Comparison of ENCODE assay signal across 11 cellular contexts in genomic region chrX:153411988-153412574, GRCh38. TPM values are rescaled to one million over a fixed set of nuclear protein-coding genes. Genes with fewer than 3 reads are reported as not detected.
DNase-seq lines count a peak whose midpoint lies in the region; ATAC-seq, FAIRE-seq and TF ChIP-seq lines count a peak whose summit lies in the region.
"Had no signal": no experiment of that assay in that cellular context is flagged by ENCODE, and none has a peak within 500 bp of the region (broad histone marks: within the 10 kb centered on the region; RNA-seq: fewer than 3 reads in every experiment).

No MANE protein-coding gene starts in this region.

- no peak overlapping the region for H3K27ac ChIP-seq in CD4-positive, CD25-positive, alpha-beta regulatory T cell (ENCODE audit: insufficient read depth, low read length, poor library complexity, severe bottlenecking)
- no peak overlapping the region for H3K27ac ChIP-seq in K562 (ENCODE audit: extremely low read depth, low read depth, low read length)
- no peak overlapping the region for H3K27ac ChIP-seq in small intestine (ENCODE audit: low read depth in 1 of 2, low read length in 1 of 2)
- H3K27ac ChIP-seq: cardiac muscle cell had no signal

- no peak for TF ChIP-seq EP300 in K562 (IDR thresholded peaks at IDR 0.05; ENCODE audit: low read length)

- no peak for TF ChIP-seq RAD21 in K562 (CRISPR knock-in tag; conservative IDR thresholded peaks at IDR 0.05 in 1 of 2, IDR thresholded peaks at IDR 0.05 in 1 of 2)

- no peaks in the 10 kb centered on the region for H3K9me3 Mint-ChIP-seq in CD4-positive, CD25-positive, alpha-beta regulatory T cell
- H3K9me3 Mint-ChIP-seq in IgD-negative memory B cell (no peaks in the 10 kb centered on the region), naive B cell (peaks cover 0 to 3% (median 0%) of the 10 kb centered on the region in 7 donors)

- no peak for ATAC-seq in CD4-positive, CD25-positive, alpha-beta regulatory T cell (ENCODE audit: low read depth in 2 of 2)
- no peak for ATAC-seq in K562
- ATAC-seq in naive B cell (ENCODE audit: low read depth in 2 of 2) = peak in 1 of 2 donors; percentile 9
- no peak for ATAC-seq in GM18870 (IDR thresholded peaks at IDR 0.05; ENCODE audit: unreplicated experiment)

- H4K20me1 ChIP-seq in K562 (replicated peaks; ENCODE audit: control insufficient read depth, insufficient read depth, low read length) = no peaks in the 10 kb centered on the region

- CTCF ChIA-PET in K562 (lab: Yijun Ruan, JAX; ENCODE audit: low intra/inter-chr PET ratio) = no interaction called here

- H3K36me3 Mint-ChIP-seq in CD4-positive, CD25-positive, alpha-beta regulatory T cell = no peaks in the 10 kb centered on the region
- H3K36me3 Mint-ChIP-seq in IgD-negative memory B cell (no peaks in the 10 kb centered on the region), naive B cell (no peaks in the 10 kb centered on the region)

- H3K4me3 Mint-ChIP-seq in CD4-positive, CD25-positive, alpha-beta regulatory T cell = peak overlapping the region in 3 of 4 donors; percentile 73 to 86 (median 82)
- peak overlapping the region; percentile 71 to 89 (median 80) for H3K4me3 Mint-ChIP-seq in IgD-negative memory B cell
- peak overlapping the region; percentile 61 to 84 (median 75) for H3K4me3 Mint-ChIP-seq in naive B cell

- H3K79me2 ChIP-seq in K562 (ENCODE audit: control insufficient read depth, insufficient read depth, low read length) = peaks cover 14% of the 10 kb centered on the region

- H3K4me2 ChIP-seq in K562 (ENCODE audit: insufficient read depth, low read length) = peak overlapping the region; percentile 78

- no peaks in the 10 kb centered on the region for H3K27me3 ChIP-seq in CD4-positive, CD25-positive, alpha-beta regulatory T cell (ENCODE audit: control insufficient read depth, insufficient read depth, low read length)
- H3K27me3 ChIP-seq in K562 (ENCODE audit: control insufficient read depth in 2 of 2, insufficient read depth in 2 of 2, low read length in 2 of 2) = no peaks in the 10 kb centered on the region
- no peaks in the 10 kb centered on the region for H3K27me3 ChIP-seq in small intestine (ENCODE audit: control insufficient read depth in 2 of 2, insufficient read depth in 2 of 2, low read length in 2 of 2)
- no peaks in the 10 kb centered on the region for H3K27me3 ChIP-seq in MG63

- no peak for TF ChIP-seq POLR2A in K562 (conservative IDR thresholded peaks at IDR 0.05)

- H3K9ac ChIP-seq in K562 (ENCODE audit: insufficient read depth in 1 of 2, low read depth in 2 of 2, low read length in 2 of 2) = peak overlapping the region; percentile 60 to 91; a peak in 3 of 4 replicates

- no peaks in the 10 kb centered on the region for H3K9me3 ChIP-seq in CD4-positive, CD25-positive, alpha-beta regulatory T cell (ENCODE audit: control insufficient read depth in 2 of 2, low read length in 2 of 2)
- H3K9me3 ChIP-seq in K562 (replicated peaks; ENCODE audit: control insufficient read depth, insufficient read depth, low read depth, low read length) (no peaks in the 10 kb centered on the region), small intestine (ENCODE audit: control insufficient read depth, low read depth) (no peaks in the 10 kb centered on the region), MG63 (no peaks in the 10 kb centered on the region)

- intact Hi-C loops in K562 (cut with micrococcal nuclease) = no loop called here

- FAIRE-seq in K562 (lab: Jason Lieb, UNC) = no peak
- FAIRE-seq in small intestine (lab: Jason Lieb, UNC) = no peak
- FAIRE-seq: GM18507 had no signal

- peaks cover 0 to 11% (median 4%) of the 10 kb centered on the region in 4 donors for H3K4me1 Mint-ChIP-seq in CD4-positive, CD25-positive, alpha-beta regulatory T cell
- H3K4me1 Mint-ChIP-seq in IgD-negative memory B cell = peaks cover 6 to 12% (median 9%) of the 10 kb centered on the region in 3 donors
- H3K4me1 Mint-ChIP-seq in naive B cell = peaks cover 8 to 15% (median 12%) of the 10 kb centered on the region in 3 donors

- peaks cover 4% of the 10 kb centered on the region for H3K27me3 Mint-ChIP-seq in CD4-positive, CD25-positive, alpha-beta regulatory T cell
- H3K27me3 Mint-ChIP-seq in IgD-negative memory B cell (peaks cover 5% of the 10 kb centered on the region), naive B cell (peaks cover 0 to 14% (median 12%) of the 10 kb centered on the region in 3 donors)

- in situ Hi-C loops in K562 (cut with MboI) = no loop called here

- no peak overlapping the region for H3K4me3 ChIP-seq in CD4-positive, CD25-positive, alpha-beta regulatory T cell (ENCODE audit: low read depth, low read length)
- H3K4me3 ChIP-seq in K562 (peak overlapping the region; percentile 61), small intestine (ENCODE audit: low read depth in 1 of 2, low read length in 2 of 2) (peak overlapping the region in 1 of 2 donors; percentile 49), MG63 (no peak overlapping the region)

- BruUV-seq in K562 (replicated peaks; lab: Mats Ljungman, UMichigan) = no TSS peak

- H2AFZ ChIP-seq in K562 (ENCODE audit: low read depth, low read length) = peak overlapping the region; percentile 93

- H3K9me1 ChIP-seq in K562 (ENCODE audit: control insufficient read depth, insufficient read depth, low read length) = no peaks in the 10 kb centered on the region

- peaks cover 7% of the 10 kb centered on the region for H3K4me1 ChIP-seq in CD4-positive, CD25-positive, alpha-beta regulatory T cell (ENCODE audit: control insufficient read depth, insufficient read depth, low read length, poor library complexity, severe bottlenecking)
- H3K4me1 ChIP-seq in K562 (replicated peaks in 1 of 2; ENCODE audit: control insufficient read depth in 2 of 2, insufficient read depth in 2 of 2, low read length in 2 of 2) (peaks cover 21 to 64% of the 10 kb centered on the region in 2 experiments), small intestine (ENCODE audit: control insufficient read depth in 2 of 2, insufficient read depth in 1 of 2, low read depth in 1 of 2, low read length in 1 of 2) (no peaks in the 10 kb centered on the region)

- DNase-seq in CD4-positive, CD25-positive, alpha-beta regulatory T cell = no peak
- DNase-seq in K562 (ENCODE audit: extremely low read depth in 1 of 4, low spot score in 3 of 4) = no peak
- no peak for DNase-seq in naive B cell
- no peak for DNase-seq in SKM-1 (lab: John Stamatoyannopoulos, UW; ENCODE audit: unreplicated experiment)
- no peak for DNase-seq in small intestine
- DNase-seq in MG63 = no peak
- DNase-seq: NCI-H1436 treated with DMSO at 0.1 percent for 48 hours had no signal

- H3K36me3 ChIP-seq in CD4-positive, CD25-positive, alpha-beta regulatory T cell (ENCODE audit: control insufficient read depth, insufficient read depth, low read length) = no peaks in the 10 kb centered on the region
- H3K36me3 ChIP-seq in K562 (ENCODE audit: control insufficient read depth, insufficient read depth, low read length) (no peaks in the 10 kb centered on the region), small intestine (ENCODE audit: control insufficient read depth in 2 of 2, insufficient read depth in 2 of 2, low read length in 2 of 2) (no peaks in the 10 kb centered on the region), MG63 (no peaks in the 10 kb centered on the region)
- H3K36me3 ChIP-seq: cardiac muscle cell had no signal

- TF ChIP-seq CTCF in K562 (IDR thresholded peaks at IDR 0.05 in 2 of 3, conservative IDR thresholded peaks at IDR 0.05 in 1 of 3; ENCODE audit: insufficient read depth in 2 of 3, low read depth in 1 of 3, low read length in 3 of 3) = no peak

- no peak overlapping the region for H3K27ac Mint-ChIP-seq in CD4-positive, CD25-positive, alpha-beta regulatory T cell
- H3K27ac Mint-ChIP-seq in IgD-negative memory B cell = peak overlapping the region in 1 of 3 donors; percentile 82
- peak overlapping the region in 1 of 6 donors; percentile 63 for H3K27ac Mint-ChIP-seq in naive B cell

- POLR2A ChIA-PET in K562 (lab: Yijun Ruan, JAX) = no interaction called here

- 59% methylated on average over 6 of the region's 17 CpGs for WGBS in K562 (ENCODE audit: insufficient coverage, low coverage, missing lambda C conversion rate)
- WGBS in small intestine, 3 donors = 45 to 69% (median 54%) methylated on average over 15 to 17 of the region's 17 CpGs

RNA-seq across cellular contexts. Expression of gene ZFP92, which starts 0.8 kb away (rescaled TPM):
- 0.22 TPM for total RNA-seq in CD4-positive, CD25-positive, alpha-beta regulatory T cell
- under 1 TPM in 3 of 4 donors, not detected in 1; 0.03 to 0.14 (median 0.06) TPM for polyA plus RNA-seq in CD4-positive, CD25-positive, alpha-beta regulatory T cell
- 0.21 TPM for polyA plus RNA-seq in IgD-negative memory B cell
- 3.0 and 4.1 TPM in 2 replicates for total RNA-seq in K562 (2011; cell fraction: chromatin; rRNA removed; ENCODE audit: low replicate concordance)
- total RNA-seq in K562 (2011; cell fraction: nucleolus; rRNA removed) = 2.5 and 2.8 TPM in 2 replicates
- 2.9 and 3.5 TPM in 2 replicates for total RNA-seq in K562 (2011; cell fraction: nucleoplasm; rRNA removed)
- total RNA-seq in K562 (2014; rRNA removed) = 2.0 and 2.9 TPM in 2 replicates
- 1.5 and 1.8 TPM in 2 replicates for total RNA-seq in K562 (2014; rRNA removed; fragmentation: Illumina TruSeq; extraction: Trizol)
- total RNA-seq in K562 (2015; rRNA removed; fragmentation: Illumina TruSeq; extraction: Trizol) = 2.6 and 2.7 TPM in 2 replicates
- total RNA-seq in K562 (2021) = 3.3 and 3.5 TPM in 2 replicates
- polyA plus RNA-seq in K562 (2011; rRNA removed) = 0.98 and 1.2 TPM in 2 replicates
- 1.0 and 1.2 TPM in 2 replicates for polyA plus RNA-seq in K562 (2011; cell fraction: cytosol; rRNA removed)
- 2.0 and 3.1 TPM in 2 replicates for polyA plus RNA-seq in K562 (2011; cell fraction: nucleus; rRNA removed)
- 2.7 and 3.3 TPM in 2 replicates for polyA plus RNA-seq in K562 (2012)
- 2.1 and 2.4 TPM in 2 replicates for polyA plus RNA-seq in K562 (2014; fragmentation: Illumina TruSeq; extraction: Trizol)
- polyA plus RNA-seq in K562 (2014; fragmentation: Nextera tagmentation; extraction: Ambion mirVana) = under 1 TPM; 0.32 to 0.34 TPM
- 1.3 and 1.9 TPM in 2 replicates for polyA plus RNA-seq in K562 (2014; rRNA removed)
- polyA minus RNA-seq in K562 (2011; rRNA and poly(A)+ RNA removed) = 1.4 TPM in 2 replicates
- polyA minus RNA-seq in K562 (2011; cell fraction: cytosol; rRNA and poly(A)+ RNA removed) = 1.5 and 1.6 TPM in 2 replicates
- 0.94 and 1.7 TPM in 2 replicates for polyA minus RNA-seq in K562 (2011; cell fraction: nucleus; rRNA and poly(A)+ RNA removed)
- under 1 TPM in 3 of 6 donors, not detected in 3; 0.04 to 0.21 (median 0.09) TPM for polyA plus RNA-seq in naive B cell (ENCODE audit: low read depth in 6 of 6)
- under 1 TPM in 2 of 3 donors, not detected in 1; 0.27 to 0.42 TPM for polyA plus RNA-seq in small intestine
- 0.02 and 0.07 TPM in 2 replicates for total RNA-seq in MG63 (2014; rRNA removed; shearing (Covaris generic); ENCODE audit: low replicate concordance)
- polyA plus RNA-seq: cardiac muscle cell had no signal

RNA-seq across cellular contexts. Expression of gene PNMA6E, which starts 10.9 kb away (rescaled TPM):
- not detected for total RNA-seq in CD4-positive, CD25-positive, alpha-beta regulatory T cell
- polyA plus RNA-seq in CD4-positive, CD25-positive, alpha-beta regulatory T cell = not detected
- polyA plus RNA-seq in IgD-negative memory B cell (not detected), K562 (2011; rRNA removed) (not detected in 2 replicates), K562 (2014; fragmentation: Illumina TruSeq; extraction: Trizol) (not detected in 2 replicates), K562 (2014; fragmentation: Nextera tagmentation; extraction: Ambion mirVana) (not detected), K562 (2014; rRNA removed) (0.03 TPM in 1 of 2 replicates, not detected in the other), naive B cell (ENCODE audit: low read depth in 6 of 6) (not detected), small intestine (not detected)
- not detected in 2 replicates for total RNA-seq in K562 (2011; cell fraction: chromatin; rRNA removed; ENCODE audit: low replicate concordance)
- not detected in 2 replicates for total RNA-seq in K562 (2011; cell fraction: nucleolus; rRNA removed)
- not detected in 2 replicates for total RNA-seq in K562 (2011; cell fraction: nucleoplasm; rRNA removed)
- total RNA-seq in K562 (2014; rRNA removed) (not detected in 2 replicates), K562 (2014; rRNA removed; fragmentation: Illumina TruSeq; extraction: Trizol) (not detected in 2 replicates), K562 (2015; rRNA removed; fragmentation: Illumina TruSeq; extraction: Trizol) (not detected in 2 replicates), K562 (2021) (not detected in 2 replicates)
- polyA plus RNA-seq in K562 (2011; cell fraction: cytosol; rRNA removed) = not detected in 2 replicates
- not detected in 2 replicates for polyA plus RNA-seq in K562 (2011; cell fraction: nucleus; rRNA removed)
- not detected in 2 replicates for polyA plus RNA-seq in K562 (2012)
- polyA minus RNA-seq in K562 (2011; rRNA and poly(A)+ RNA removed) = not detected in 2 replicates
- polyA minus RNA-seq in K562 (2011; cell fraction: cytosol; rRNA and poly(A)+ RNA removed) = not detected in 2 replicates
- polyA minus RNA-seq in K562 (2011; cell fraction: nucleus; rRNA and poly(A)+ RNA removed) = not detected in 2 replicates
- total RNA-seq in MG63 (2014; rRNA removed; shearing (Covaris generic); ENCODE audit: low replicate concordance) = not detected in 2 replicates
- polyA plus RNA-seq: cardiac muscle cell had no signal

RNA-seq across cellular contexts. Expression of gene TREX2, which starts 33.8 kb away (rescaled TPM):
- total RNA-seq in CD4-positive, CD25-positive, alpha-beta regulatory T cell = 3.8 TPM
- under 1 TPM; 0.30 to 1.00 (median 0.59) TPM for polyA plus RNA-seq in CD4-positive, CD25-positive, alpha-beta regulatory T cell
- 0.84 TPM for polyA plus RNA-seq in IgD-negative memory B cell
- total RNA-seq in K562 (2011; cell fraction: chromatin; rRNA removed; ENCODE audit: low replicate concordance) = 1.8 and 5.1 TPM in 2 replicates
- total RNA-seq in K562 (2011; cell fraction: nucleolus; rRNA removed) = 8.7 and 11.6 TPM in 2 replicates
- 1.1 and 2.8 TPM in 2 replicates for total RNA-seq in K562 (2011; cell fraction: nucleoplasm; rRNA removed)
- total RNA-seq in K562 (2014; rRNA removed) = 1.5 and 3.0 TPM in 2 replicates
- 0.11 and 0.13 TPM in 2 replicates for total RNA-seq in K562 (2014; rRNA removed; fragmentation: Illumina TruSeq; extraction: Trizol)
- 0.33 and 0.49 TPM in 2 replicates for total RNA-seq in K562 (2015; rRNA removed; fragmentation: Illumina TruSeq; extraction: Trizol)
- total RNA-seq in K562 (2021) = 0.51 and 0.82 TPM in 2 replicates
- polyA plus RNA-seq in K562 (2011; rRNA removed) = 0.07 and 0.22 TPM in 2 replicates
- 0.21 and 1.0 TPM in 2 replicates for polyA plus RNA-seq in K562 (2011; cell fraction: cytosol; rRNA removed)
- 1.9 and 3.9 TPM in 2 replicates for polyA plus RNA-seq in K562 (2011; cell fraction: nucleus; rRNA removed)
- polyA plus RNA-seq in K562 (2012) = 0.30 and 0.60 TPM in 2 replicates
- 0.10 and 0.21 TPM in 2 replicates for polyA plus RNA-seq in K562 (2014; fragmentation: Illumina TruSeq; extraction: Trizol)
- not detected for polyA plus RNA-seq in K562 (2014; fragmentation: Nextera tagmentation; extraction: Ambion mirVana)
- polyA plus RNA-seq in K562 (2014; rRNA removed) = 0.70 and 0.82 TPM in 2 replicates
- polyA minus RNA-seq in K562 (2011; rRNA and poly(A)+ RNA removed) = 0.11 TPM in 1 of 2 replicates, not detected in the other
- 1.4 TPM in 1 of 2 replicates, not detected in the other for polyA minus RNA-seq in K562 (2011; cell fraction: cytosol; rRNA and poly(A)+ RNA removed)
- polyA minus RNA-seq in K562 (2011; cell fraction: nucleus; rRNA and poly(A)+ RNA removed) = 2.6 and 5.4 TPM in 2 replicates
- 1 to 10 TPM in 2 of 6 donors, under 1 TPM in 1, not detected in 3; 0.19 to 1.3 (median 1.3) TPM for polyA plus RNA-seq in naive B cell (ENCODE audit: low read depth in 6 of 6)
- under 1 TPM in 2 of 3 donors, not detected in 1; 0.45 to 0.81 TPM for polyA plus RNA-seq in small intestine
- 12.0 TPM in 1 of 2 replicates, not detected in the other for total RNA-seq in MG63 (2014; rRNA removed; shearing (Covaris generic); ENCODE audit: low replicate concordance)
- polyA plus RNA-seq: cardiac muscle cell had no signal

RNA-seq across cellular contexts. Expression of gene HAUS7, which starts 58.3 kb away (rescaled TPM):
- 43.1 TPM for total RNA-seq in CD4-positive, CD25-positive, alpha-beta regulatory T cell
- polyA plus RNA-seq in CD4-positive, CD25-positive, alpha-beta regulatory T cell = 10 to 100 TPM; 28.0 to 37.4 (median 33.4) TPM
- polyA plus RNA-seq in IgD-negative memory B cell (27.6 TPM), K562 (2011; rRNA removed) (38.0 and 44.3 TPM in 2 replicates), K562 (2014; fragmentation: Illumina TruSeq; extraction: Trizol) (49.7 and 56.9 TPM in 2 replicates), K562 (2014; fragmentation: Nextera tagmentation; extraction: Ambion mirVana) (10 to 100 TPM in 1 of 2 experiments, 1 to 10 TPM in 1; 10.0 to 26.1 TPM), K562 (2014; rRNA removed) (70.4 and 75.6 TPM in 2 replicates), naive B cell (ENCODE audit: low read depth in 6 of 6) (10 to 100 TPM; 16.0 to 30.6 (median 19.3) TPM), small intestine (10 to 100 TPM; 22.4 to 30.8 (median 25.9) TPM)
- 44.0 and 101 TPM in 2 replicates for total RNA-seq in K562 (2011; cell fraction: chromatin; rRNA removed; ENCODE audit: low replicate concordance)
- total RNA-seq in K562 (2011; cell fraction: nucleolus; rRNA removed) = 58.2 and 63.4 TPM in 2 replicates
- total RNA-seq in K562 (2011; cell fraction: nucleoplasm; rRNA removed) = 58.6 and 62.3 TPM in 2 replicates
- total RNA-seq in K562 (2014; rRNA removed) (64.7 and 64.8 TPM in 2 replicates), K562 (2014; rRNA removed; fragmentation: Illumina TruSeq; extraction: Trizol) (38.5 and 48.6 TPM in 2 replicates), K562 (2015; rRNA removed; fragmentation: Illumina TruSeq; extraction: Trizol) (48.8 and 51.0 TPM in 2 replicates), K562 (2021) (94.0 and 94.9 TPM in 2 replicates)
- 72.4 and 100 TPM in 2 replicates for polyA plus RNA-seq in K562 (2011; cell fraction: cytosol; rRNA removed)
- polyA plus RNA-seq in K562 (2011; cell fraction: nucleus; rRNA removed) = 177 and 204 TPM in 2 replicates
- 58.0 and 101 TPM in 2 replicates for polyA plus RNA-seq in K562 (2012)
- polyA minus RNA-seq in K562 (2011; rRNA and poly(A)+ RNA removed) = 31.5 and 39.4 TPM in 2 replicates
- polyA minus RNA-seq in K562 (2011; cell fraction: cytosol; rRNA and poly(A)+ RNA removed) = 32.0 and 34.9 TPM in 2 replicates
- polyA minus RNA-seq in K562 (2011; cell fraction: nucleus; rRNA and poly(A)+ RNA removed) = 41.2 and 50.9 TPM in 2 replicates
- total RNA-seq in MG63 (2014; rRNA removed; shearing (Covaris generic); ENCODE audit: low replicate concordance) = 42.4 and 101 TPM in 2 replicates
